In genomic region chr10:121597504-121598241, GRCh38 we compare ENCODE assay signal across 8 cellular contexts. TPM values are rescaled to one million over a fixed set of nuclear protein-coding genes. Genes with fewer than 3 reads are reported as not detected.
DNase-seq lines count a peak whose midpoint lies in the region; ATAC-seq, FAIRE-seq and TF ChIP-seq lines count a peak whose summit lies in the region.

No MANE protein-coding gene starts in this region.

- no peak overlapping the region for H3K4me3 Mint-ChIP-seq in activated CD8-positive, alpha-beta T cell treated with anti-CD3 and anti-CD28 coated beads, Interleukin-2, amount 10 ng/mL, durations not matched to agents 7 days and 5 days
- H3K4me3 Mint-ChIP-seq in CD4-positive, alpha-beta memory T cell: no peak overlapping the region

- intact Hi-C loops in adrenal gland (cut with DNase I): no loop called here
- intact Hi-C loops in CD4-positive, alpha-beta memory T cell (cut with micrococcal nuclease): no loop called here

- peak overlapping the region; percentile 90 for H3K9ac ChIP-seq in iPS-20b (ENCODE audit: low read depth, low read length)

- no peaks in the 10 kb centered on the region for H3K36me3 ChIP-seq in adrenal gland (replicated peaks in 1 of 2)
- H3K36me3 ChIP-seq in iPS-20b (ENCODE audit: insufficient read depth, low read depth, low read length): peaks cover 28% of the 10 kb centered on the region
- no peaks in the 10 kb centered on the region for H3K36me3 ChIP-seq in small intestine (ENCODE audit: control insufficient read depth in 2 of 2, insufficient read depth in 2 of 2, low read length in 2 of 2)
- H3K36me3 ChIP-seq in CD4-positive, alpha-beta memory T cell (ENCODE audit: insufficient read depth, low read length): no peaks in the 10 kb centered on the region

- no peak for TF ChIP-seq POLR2A in adrenal gland (IDR thresholded peaks at IDR 0.05)

- H3K27me3 Mint-ChIP-seq in activated CD8-positive, alpha-beta T cell treated with anti-CD3 and anti-CD28 coated beads, Interleukin-2, amount 10 ng/mL, durations not matched to agents 7 days and 5 days (ENCODE audit: low read depth): peaks cover 52% of the 10 kb centered on the region
- H3K27me3 Mint-ChIP-seq in CD4-positive, alpha-beta memory T cell: peaks cover 22 to 31% of the 10 kb centered on the region in 2 donors

- no peak for TF ChIP-seq CTCF in adrenal gland (IDR thresholded peaks at IDR 0.05)

- DNase-seq in adrenal gland: peak in 5 of 7 donors; percentile 28 to 57 (median 45)
- DNase-seq in small intestine: no peak
- no peak for DNase-seq in activated CD8-positive, alpha-beta T cell treated with anti-CD3 and anti-CD28 coated beads, Interleukin-2, amount 10 ng/mL, durations not matched to agents 7 days and 5 days
- no peak for DNase-seq in GDM1 (lab: John Stamatoyannopoulos, UW)
- DNase-seq in CD4-positive, alpha-beta memory T cell: no peak

- POLR2A ChIA-PET in activated CD8-positive, alpha-beta T cell treated with anti-CD3 and anti-CD28 coated beads, Interleukin-2, amount 10 ng/mL, durations not matched to agents 7 days and 5 days (lab: Charles Lee): no interaction called here
- POLR2A ChIA-PET in CD4-positive, alpha-beta memory T cell (lab: Charles Lee; ENCODE audit: partially characterized antibody): no interaction called here

- CTCF ChIA-PET in activated CD8-positive, alpha-beta T cell treated with anti-CD3 and anti-CD28 coated beads, Interleukin-2, amount 10 ng/mL, durations not matched to agents 7 days and 5 days (lab: Charles Lee): no interaction called here
- CTCF ChIA-PET in CD4-positive, alpha-beta memory T cell (lab: Charles Lee; ENCODE audit: partially characterized antibody): no interaction called here

- peaks cover 2% of the 10 kb centered on the region for H3K36me3 Mint-ChIP-seq in activated CD8-positive, alpha-beta T cell treated with anti-CD3 and anti-CD28 coated beads, Interleukin-2, amount 10 ng/mL, durations not matched to agents 7 days and 5 days (ENCODE audit: low read depth)
- no peaks in the 10 kb centered on the region for H3K36me3 Mint-ChIP-seq in CD4-positive, alpha-beta memory T cell

- ATAC-seq in GM21381 (IDR thresholded peaks at IDR 0.05; ENCODE audit: unreplicated experiment): peak; percentile 20
- ATAC-seq in activated CD8-positive, alpha-beta T cell treated with anti-CD3 and anti-CD28 coated beads, Interleukin-2, amount 10 ng/mL, durations not matched to agents 7 days and 5 days: no peak
- ATAC-seq in GM18517 (IDR thresholded peaks at IDR 0.05; ENCODE audit: unreplicated experiment): no peak

- no peaks in the 10 kb centered on the region for H3K27me3 ChIP-seq in adrenal gland
- H3K27me3 ChIP-seq in iPS-20b (ENCODE audit: insufficient read depth, low read length): peaks cover 26% of the 10 kb centered on the region; the same call in 1 of the 2 replicates
- H3K27me3 ChIP-seq in small intestine (ENCODE audit: control insufficient read depth in 2 of 2, insufficient read depth in 2 of 2, low read length in 2 of 2): peaks cover 0 to 2% of the 10 kb centered on the region in 2 donors
- H3K27me3 ChIP-seq in CD4-positive, alpha-beta memory T cell (ENCODE audit: insufficient read depth, low read length): peaks cover 7% of the 10 kb centered on the region

- no peaks in the 10 kb centered on the region for H3K9me3 ChIP-seq in adrenal gland (replicated peaks in 1 of 3)
- no peaks in the 10 kb centered on the region for H3K9me3 ChIP-seq in iPS-20b (ENCODE audit: insufficient read depth, low read depth, low read length)
- no peaks in the 10 kb centered on the region for H3K9me3 ChIP-seq in small intestine (ENCODE audit: control insufficient read depth, low read depth)
- H3K9me3 ChIP-seq in CD4-positive, alpha-beta memory T cell (ENCODE audit: control insufficient read depth in 1 of 2, low read length in 2 of 2): no peaks in the 10 kb centered on the region

- peaks cover 5% of the 10 kb centered on the region for H3K4me1 Mint-ChIP-seq in activated CD8-positive, alpha-beta T cell treated with anti-CD3 and anti-CD28 coated beads, Interleukin-2, amount 10 ng/mL, durations not matched to agents 7 days and 5 days (ENCODE audit: low read depth)
- H3K4me1 Mint-ChIP-seq in CD4-positive, alpha-beta memory T cell: peaks cover 4 to 8% (median 6%) of the 10 kb centered on the region in 4 donors

- peaks cover 7 to 31% of the 10 kb centered on the region in 2 donors for H3K4me1 ChIP-seq in adrenal gland (replicated peaks in 1 of 2)
- H3K4me1 ChIP-seq in iPS-20b (ENCODE audit: insufficient read depth, low read length): peaks cover 57% of the 10 kb centered on the region
- H3K4me1 ChIP-seq in small intestine (ENCODE audit: control insufficient read depth in 2 of 2, insufficient read depth in 1 of 2, low read depth in 1 of 2, low read length in 1 of 2): peaks cover 2% of the 10 kb centered on the region in 2 donors
- peaks cover 3% of the 10 kb centered on the region for H3K4me1 ChIP-seq in CD4-positive, alpha-beta memory T cell (ENCODE audit: insufficient read depth, low read length)

- H3K9me3 Mint-ChIP-seq in activated CD8-positive, alpha-beta T cell treated with anti-CD3 and anti-CD28 coated beads, Interleukin-2, amount 10 ng/mL, durations not matched to agents 7 days and 5 days (ENCODE audit: insufficient read depth): no peaks in the 10 kb centered on the region
- H3K9me3 Mint-ChIP-seq in CD4-positive, alpha-beta memory T cell: no peaks in the 10 kb centered on the region

- H3K27ac ChIP-seq in adrenal gland (peak overlapping the region in 4 of 5 donors; percentile 48 to 88 (median 74)), iPS-20b (ENCODE audit: low read length) (peak overlapping the region; percentile 86), small intestine (ENCODE audit: low read depth in 1 of 2, low read length in 1 of 2) (peak overlapping the region in 1 of 2 donors; percentile 40)
- H3K27ac ChIP-seq in CD4-positive, alpha-beta memory T cell (ENCODE audit: low read depth, low read length): no peak overlapping the region

- H3K4me3 ChIP-seq in adrenal gland (peak overlapping the region; percentile 18 to 57 (median 40)), iPS-20b (ENCODE audit: low read length) (peak overlapping the region; percentile 88), small intestine (ENCODE audit: low read depth in 1 of 2, low read length in 2 of 2) (peak overlapping the region; percentile 33 to 48)
- H3K4me3 ChIP-seq in CD4-positive, alpha-beta memory T cell (ENCODE audit: low read length in 2 of 2): no peak overlapping the region

- no peak for FAIRE-seq in small intestine (lab: Jason Lieb, UNC)

- 1 to 2% (median 1%) methylated on average over 15 to 75 of the region's 75 CpGs for WGBS in adrenal gland, 4 donors
- WGBS in small intestine, 3 donors: 1 to 2% (median 2%) methylated on average over 58 to 75 of the region's 75 CpGs

- H3K27ac Mint-ChIP-seq in activated CD8-positive, alpha-beta T cell treated with anti-CD3 and anti-CD28 coated beads, Interleukin-2, amount 10 ng/mL, durations not matched to agents 7 days and 5 days: no peak overlapping the region
- no peak overlapping the region for H3K27ac Mint-ChIP-seq in CD4-positive, alpha-beta memory T cell

RNA-seq across cellular contexts. Expression of gene FGFR2, which starts 0.6 kb away (rescaled TPM):
- total RNA-seq in adrenal gland: 10 to 100 TPM; 30.3 to 79.2 (median 49.8) TPM
- 10 to 100 TPM; 19.5 to 40.4 (median 21.1) TPM for polyA plus RNA-seq in adrenal gland
- polyA plus RNA-seq in small intestine: 1 to 10 TPM; 1.1 to 3.8 (median 1.4) TPM
- total RNA-seq in activated CD8-positive, alpha-beta T cell treated with anti-CD3 and anti-CD28 coated beads, Interleukin-2, amount 10 ng/mL, durations not matched to agents 7 days and 5 days: not detected
- total RNA-seq in CD4-positive, alpha-beta memory T cell: under 1 TPM; 0.58 to 0.90 TPM
- 1 to 10 TPM in 1 of 2 donors, not detected in 1; 1.0 TPM for polyA plus RNA-seq in CD4-positive, alpha-beta memory T cell

Comparison
In these comparisons a context has a peak if more than half of its experiments do, and no peak if none do; other contexts are left out.
1. DNase-seq: peak in adrenal gland (5 of 7); none in small intestine (single experiment), activated CD8-positive, alpha-beta T cell treated with anti-CD3 and anti-CD28 coated beads, Interleukin-2, amount 10 ng/mL, durations not matched to agents 7 days and 5 days (single experiment), GDM1 (single experiment) and CD4-positive, alpha-beta memory T cell (0 of 5).
2. H3K4me3 ChIP-seq: peak in adrenal gland (4 of 4), iPS-20b (single experiment) and small intestine (2 of 2); none in CD4-positive, alpha-beta memory T cell (0 of 2).
3. RNA of gene FGFR2, which starts 0.6 kb away (total RNA-seq): 30.3 to 79.2 TPM in adrenal gland; 0.58 to 0.90 TPM in CD4-positive, alpha-beta memory T cell and not detected in activated CD8-positive, alpha-beta T cell treated with anti-CD3 and anti-CD28 coated beads, Interleukin-2, amount 10 ng/mL, durations not matched to agents 7 days and 5 days; every median in the first group is over 10 times any median in the second.